Comparison of ENCODE assay signal across 9 cellular contexts in genomic region chr4:184850431-184851199, GRCh38.
DNase-seq lines count a peak whose midpoint lies in the region; ATAC-seq and TF ChIP-seq lines count a peak whose summit lies in the region.
"Had no signal": no experiment of that assay in that cellular context is flagged by ENCODE, and none has a peak within 500 bp of the region (broad histone marks: within the 10 kb centered on the region; RNA-seq: fewer than 3 reads in every experiment).

No MANE protein-coding gene starts in this region.

- no peak for TF ChIP-seq POLR2A in erythroblast (IDR thresholded peaks at IDR 0.05; ENCODE audit: low read length)

- H3K27me3 ChIP-seq in muscle layer of duodenum (ENCODE audit: low read depth, low read length) = no peaks in the 10 kb centered on the region
- H3K27me3 ChIP-seq: brain microvascular endothelial cell had no signal

- H3K9me3 ChIP-seq in muscle layer of duodenum (ENCODE audit: control insufficient read depth in 1 of 2, low read length in 2 of 2) = no peaks in the 10 kb centered on the region

- peak overlapping the region; percentile 3 for H3K27ac ChIP-seq in muscle layer of duodenum (ENCODE audit: low read length)
- H3K27ac ChIP-seq: brain microvascular endothelial cell had no signal

- DNase-seq in NCI-H446 (lab: John Stamatoyannopoulos, UW) = no peak
- no peak for DNase-seq in NCI-H345 (lab: John Stamatoyannopoulos, UW)
- no peak for DNase-seq in erythroblast (lab: John Stamatoyannopoulos, UW)
- DNase-seq: brain microvascular endothelial cell, NCI-H187 treated with DMSO at 0.1 percent for 48 hours had no signal

- H3K4me3 ChIP-seq in muscle layer of duodenum (ENCODE audit: low read depth in 1 of 2, low read length in 2 of 2) = no peak overlapping the region

- ATAC-seq in GM18867 (IDR thresholded peaks at IDR 0.05; ENCODE audit: unreplicated experiment) = peak; percentile 51
- ATAC-seq in GM21529 (IDR thresholded peaks at IDR 0.05; ENCODE audit: unreplicated experiment) = peak; percentile 40
- peak; percentile 40 for ATAC-seq in HG03378 (IDR thresholded peaks at IDR 0.05; ENCODE audit: unreplicated experiment)

- H3K4me1 ChIP-seq in muscle layer of duodenum (ENCODE audit: control insufficient read depth in 1 of 2, insufficient read depth in 2 of 2, low read length in 2 of 2) = no peaks in the 10 kb centered on the region

- no peaks in the 10 kb centered on the region for H3K36me3 ChIP-seq in muscle layer of duodenum (ENCODE audit: control insufficient read depth in 1 of 2, insufficient read depth in 2 of 2, low read length in 2 of 2)
- H3K36me3 ChIP-seq: brain microvascular endothelial cell had no signal
